Comparison of ENCODE assay signal across 21 cellular contexts in the genomic region with DNA sequence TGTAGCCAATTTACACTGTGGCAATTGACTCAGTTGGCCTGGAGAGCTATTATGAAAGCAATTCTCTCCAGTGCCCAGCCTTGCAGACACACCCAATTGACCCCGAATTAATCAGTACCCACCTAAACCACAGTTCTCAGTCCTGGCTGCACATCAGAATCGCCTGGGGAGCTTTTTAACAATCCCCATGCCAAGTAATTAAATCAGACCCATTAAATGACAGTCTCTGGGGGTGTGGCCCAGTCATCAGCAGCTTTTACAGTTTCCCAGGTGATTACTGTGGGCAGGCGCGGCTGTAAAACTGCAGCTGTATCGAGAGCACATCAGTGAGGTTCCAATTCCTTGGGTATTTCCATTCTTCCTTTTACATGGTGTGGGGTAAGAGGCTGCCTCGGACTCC.
DNase-seq lines count a peak whose midpoint lies in the region; ATAC-seq and TF ChIP-seq lines count a peak whose summit lies in the region.
"Had no signal": no experiment of that assay in that cellular context is flagged by ENCODE, and none has a peak within 500 bp of the region (broad histone marks: within the 10 kb centered on the region; RNA-seq: fewer than 3 reads in every experiment).

No MANE protein-coding gene starts in this region.

- H3F3A ChIP-seq in neural progenitor cell (ENCODE audit: low read depth), result peaks cover 37% of the 10 kb centered on the region

- H3K79me2 ChIP-seq in KMS-11 (ENCODE audit: insufficient read depth, low read depth), result no peaks in the 10 kb centered on the region
- no peaks in the 10 kb centered on the region for H3K79me2 ChIP-seq in neural progenitor cell (ENCODE audit: low read depth)

- H3K4me1 ChIP-seq in KMS-11 (ENCODE audit: low read depth, poor library complexity, severe bottlenecking) (peaks cover 13% of the 10 kb centered on the region), endocrine pancreas (ENCODE audit: control insufficient read depth, insufficient read depth, low read length) (peaks cover 4% of the 10 kb centered on the region), neural progenitor cell (peaks cover 56% of the 10 kb centered on the region)

- H3K27ac Mint-ChIP-seq in neural progenitor cell, result no peak overlapping the region
- H3K27ac Mint-ChIP-seq: brain, CD14-positive monocyte had no signal

- peak; percentile 51 for DNase-seq in NCI-H2081 treated with DMSO at 0.1 percent for 48 hours (lab: John Stamatoyannopoulos, UW)
- DNase-seq in neural progenitor cell (ENCODE audit: low spot score), result peak; percentile 32
- DNase-seq in MG63, result no peak
- DNase-seq in kidney glomerular epithelial cell (lab: John Stamatoyannopoulos, UW), result no peak
- DNase-seq in SKM-1 (lab: John Stamatoyannopoulos, UW; ENCODE audit: unreplicated experiment), result no peak
- DNase-seq: activated CD4-positive, alpha-beta T cell treated with anti-CD3 and anti-CD28 coated beads, Interleukin-2, amount 50 U/mL, for 48 hours; activated CD8-positive, alpha-beta memory T cell treated with anti-CD3 and anti-CD28 coated beads, Interleukin-2, amount 50 U/mL, for 48 hours; activated effector memory CD4-positive, alpha-beta T cell treated with Interleukin-2 at 50 U/mL for 16 hours; DMS 273 treated with DMSO at 0.1 percent for 48 hours; GF-D8; head of caudate nucleus; left ventricle myocardium superior; NCI-H187; NCI-H446; T-helper 9 cell had no signal

- H3K4me2 ChIP-seq in KMS-11, result peak overlapping the region; percentile 39; the same call in 1 of the 2 replicates
- H3K4me2 ChIP-seq in neural progenitor cell, result peak overlapping the region; percentile 68

- ATAC-seq in HG02798 (IDR thresholded peaks at IDR 0.05; ENCODE audit: poor library complexity, unreplicated experiment), result no peak
- ATAC-seq: left ventricle myocardium superior, SK-N-SH treated with all-trans-retinoic acid at 6 μM for 48 hours had no signal

- no peaks in the 10 kb centered on the region for H3K27me3 ChIP-seq in KMS-11 (ENCODE audit: insufficient read depth, low read depth)
- no peaks in the 10 kb centered on the region for H3K27me3 ChIP-seq in endocrine pancreas (ENCODE audit: control insufficient read depth, insufficient read depth, low read length)
- no peaks in the 10 kb centered on the region for H3K27me3 ChIP-seq in neural progenitor cell
- H3K27me3 ChIP-seq in MG63, result no peaks in the 10 kb centered on the region

- H3K36me3 ChIP-seq in KMS-11 (ENCODE audit: insufficient read depth) (no peaks in the 10 kb centered on the region), endocrine pancreas (ENCODE audit: control insufficient read depth, insufficient read depth, low read length) (no peaks in the 10 kb centered on the region), neural progenitor cell (no peaks in the 10 kb centered on the region), MG63 (no peaks in the 10 kb centered on the region)

- H3K27me3 Mint-ChIP-seq in neural progenitor cell (ENCODE audit: insufficient read depth, low read depth), result peaks cover 3% of the 10 kb centered on the region
- H3K27me3 Mint-ChIP-seq: brain had no signal

- H2AFZ ChIP-seq in KMS-11 (ENCODE audit: low read depth) (no peak overlapping the region), neural progenitor cell (replicated peaks) (no peak overlapping the region)

- H4K20me1 ChIP-seq in KMS-11 (ENCODE audit: insufficient read depth) (no peaks in the 10 kb centered on the region), neural progenitor cell (ENCODE audit: low read depth) (no peaks in the 10 kb centered on the region)

- H3K36me3 Mint-ChIP-seq in neural progenitor cell, result no peaks in the 10 kb centered on the region
- H3K36me3 Mint-ChIP-seq: brain, CD14-positive monocyte had no signal

- H3K4me3 ChIP-seq in KMS-11 (IDR thresholded peaks at IDR 0.05; ENCODE audit: insufficient read depth, low read depth, low read length), result no peak overlapping the region
- peak overlapping the region; percentile 35 for H3K4me3 ChIP-seq in endocrine pancreas (ENCODE audit: control insufficient read depth, insufficient read depth, low read length)
- no peak overlapping the region for H3K4me3 ChIP-seq in neural progenitor cell
- no peak overlapping the region for H3K4me3 ChIP-seq in MG63

- peaks cover 43% of the 10 kb centered on the region for H3K4me1 Mint-ChIP-seq in neural progenitor cell
- H3K4me1 Mint-ChIP-seq: CD14-positive monocyte had no signal

- H3K9me3 Mint-ChIP-seq in neural progenitor cell, result no peaks in the 10 kb centered on the region

- TF ChIP-seq CTCF in KMS-11 (conservative IDR thresholded peaks at IDR 0.05; ENCODE audit: low read depth, low read length) (no peak), neural progenitor cell (IDR thresholded peaks at IDR 0.05) (no peak)

- H3K27ac ChIP-seq in KMS-11 (peak overlapping the region; percentile 21; the same call in 1 of the 2 replicates), neural progenitor cell (peak overlapping the region; percentile 62)

- H3K9ac ChIP-seq in KMS-11 (no peak overlapping the region), endocrine pancreas (ENCODE audit: control insufficient read depth, insufficient read depth, low read length) (no peak overlapping the region), neural progenitor cell (no peak overlapping the region)

- H3K4me3 Mint-ChIP-seq in neural progenitor cell, result no peak overlapping the region
- H3K4me3 Mint-ChIP-seq: CD14-positive monocyte had no signal

- H3K9me3 ChIP-seq in endocrine pancreas (ENCODE audit: control insufficient read depth, low read length) (no peaks in the 10 kb centered on the region), neural progenitor cell (ENCODE audit: low read depth) (no peaks in the 10 kb centered on the region), MG63 (no peaks in the 10 kb centered on the region)

Comparison
In these comparisons a context has a peak if more than half of its experiments do, and no peak if none do; other contexts are left out.
1. DNase-seq: peak in NCI-H2081 treated with DMSO at 0.1 percent for 48 hours (single experiment) and neural progenitor cell (single experiment); none in MG63 (single experiment), kidney glomerular epithelial cell (single experiment) and SKM-1 (single experiment).